In the genomic region with DNA sequence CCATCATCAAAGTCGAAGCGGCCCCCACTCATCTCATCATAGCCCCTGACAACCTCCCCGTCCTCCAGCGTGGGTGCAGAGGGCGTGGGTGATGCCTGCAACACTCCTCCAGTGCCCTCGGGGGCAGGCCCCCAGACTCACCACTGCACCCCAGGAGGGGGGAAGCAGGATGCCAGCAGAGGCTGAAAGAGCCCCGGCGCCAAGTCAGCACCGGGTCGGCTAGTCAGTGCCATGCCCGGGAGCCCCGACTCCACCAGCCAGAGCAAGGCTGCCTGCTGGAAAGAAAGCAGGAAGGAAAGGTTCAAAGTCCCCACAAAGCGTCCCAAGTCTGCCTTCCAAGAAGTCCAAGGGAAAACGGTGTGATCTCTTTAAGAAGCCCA, we compare ENCODE assay signal across 1 cellular context.
TF ChIP-seq lines count a peak whose summit lies in the region.

No MANE protein-coding gene starts in this region.

TF ChIP-seq in SK-N-SH, 30 proteins besides CTCF, POLR2A, EP300 and RAD21 (continued from another document):
- TF ChIP-seq, protein P1, sequence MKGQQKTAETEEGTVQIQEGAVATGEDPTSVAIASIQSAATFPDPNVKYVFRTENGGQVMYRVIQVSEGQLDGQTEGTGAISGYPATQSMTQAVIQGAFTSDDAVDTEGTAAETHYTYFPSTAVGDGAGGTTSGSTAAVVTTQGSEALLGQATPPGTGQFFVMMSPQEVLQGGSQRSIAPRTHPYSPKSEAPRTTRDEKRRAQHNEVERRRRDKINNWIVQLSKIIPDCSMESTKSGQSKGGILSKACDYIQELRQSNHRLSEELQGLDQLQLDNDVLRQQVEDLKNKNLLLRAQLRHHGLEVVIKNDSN (IDR thresholded peaks at IDR 0.05; ENCODE audit: borderline replicate concordance, low read depth), result no peak
- no peak for TF ChIP-seq NRF1 (IDR thresholded peaks at IDR 0.05; ENCODE audit: low read depth, low read length)
- no peak for TF ChIP-seq ELF1 (IDR thresholded peaks at IDR 0.05)
- no peak for TF ChIP-seq TAF1 (IDR thresholded peaks at IDR 0.05; ENCODE audit: borderline replicate concordance, low read depth, low read length)
- no peak for TF ChIP-seq EZH2phosphoT487 (IDR thresholded peaks at IDR 0.05; ENCODE audit: borderline replicate concordance, low read depth)
- TF ChIP-seq FOXM1 (IDR thresholded peaks at IDR 0.05; ENCODE audit: low read depth), result no peak
- TF ChIP-seq FOXJ3 (CRISPR knock-in tag; IDR thresholded peaks at IDR 0.05), result no peak
